In the genomic region with DNA sequence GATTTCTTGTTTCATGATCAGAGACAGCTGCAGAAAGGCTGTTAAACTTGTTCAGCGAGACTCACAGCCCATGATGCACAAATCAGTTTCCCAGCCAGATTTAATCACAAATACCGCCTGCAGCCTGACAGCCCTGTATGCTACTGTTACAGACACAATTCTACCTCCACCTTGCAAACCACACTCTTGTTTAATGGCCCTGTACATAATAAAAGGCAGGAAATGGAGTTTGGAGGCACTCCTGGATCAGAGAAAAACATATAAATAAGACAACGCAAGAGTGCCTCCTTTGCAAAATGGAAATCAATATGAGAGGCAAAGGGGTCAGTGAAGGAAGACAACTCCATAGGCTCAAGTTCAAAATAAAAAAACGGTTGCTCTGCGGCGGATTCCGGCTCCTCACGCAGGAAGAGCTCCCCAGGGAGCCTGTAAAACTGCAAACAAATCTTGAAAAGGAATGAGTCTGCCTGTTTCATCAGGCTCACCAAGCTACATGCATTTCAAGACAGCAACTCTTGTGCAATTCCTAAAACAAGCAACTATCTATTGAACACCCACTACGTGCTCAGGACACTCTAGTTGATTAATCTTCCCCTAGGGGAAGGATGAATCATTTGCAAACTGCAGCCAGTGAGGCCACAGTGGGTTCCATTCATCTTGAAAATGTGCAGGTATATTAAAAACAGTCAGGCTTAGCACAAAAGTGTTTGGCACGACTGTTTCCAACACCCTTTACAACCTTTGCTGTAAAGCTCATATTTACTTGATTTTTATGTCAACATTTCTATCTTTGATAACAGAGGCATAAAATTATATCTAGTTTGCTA, we compare ENCODE assay signal across 8 cellular contexts. TPM values are rescaled to one million over a fixed set of nuclear protein-coding genes. Genes with fewer than 3 reads are reported as not detected.
A peak's percentile ranks its signal among the peaks of the same experiment; 100 is the strongest.
DNase-seq lines count a peak whose midpoint lies in the region; ATAC-seq, FAIRE-seq and TF ChIP-seq lines count a peak whose summit lies in the region.

No MANE protein-coding gene starts in this region.

- H3K79me2 ChIP-seq in keratinocyte (ENCODE audit: control insufficient read depth, insufficient read depth, low read length) = peaks cover 56% of the 10 kb centered on the region

- peaks cover 12% of the 10 kb centered on the region for H3K27me3 Mint-ChIP-seq in activated CD8-positive, alpha-beta memory T cell treated with anti-CD3 and anti-CD28 coated beads, Interleukin-2, amount 10 ng/mL, durations not matched to agents 7 days and 5 days

- peak overlapping the region; percentile 92 for H3K27ac ChIP-seq in keratinocyte (ENCODE audit: control insufficient read depth, insufficient read depth, low read length)

- no peaks in the 10 kb centered on the region for H3K27me3 ChIP-seq in BJ (ENCODE audit: control insufficient read depth, insufficient read depth, low read length)
- no peaks in the 10 kb centered on the region for H3K27me3 ChIP-seq in keratinocyte (ENCODE audit: control insufficient read depth, extremely low read depth, insufficient read depth, low read length)

- H3K9me3 ChIP-seq in keratinocyte (ENCODE audit: control insufficient read depth, low read depth, low read length) = no peaks in the 10 kb centered on the region

- H3K36me3 ChIP-seq in BJ (ENCODE audit: control insufficient read depth, insufficient read depth, low read length) (no peaks in the 10 kb centered on the region), keratinocyte (ENCODE audit: control insufficient read depth in 2 of 2, extremely low read depth in 1 of 2, insufficient read depth in 2 of 2, low read length in 2 of 2) (no peaks in the 10 kb centered on the region)

- no peak overlapping the region for H2AFZ ChIP-seq in keratinocyte (ENCODE audit: control insufficient read depth, low read length)

- H3K4me1 ChIP-seq in keratinocyte (ENCODE audit: control insufficient read depth, extremely low read depth, insufficient read depth, low read length) = peaks cover 44% of the 10 kb centered on the region

- no peaks in the 10 kb centered on the region for H3K9me3 Mint-ChIP-seq in activated CD8-positive, alpha-beta memory T cell treated with anti-CD3 and anti-CD28 coated beads, Interleukin-2, amount 10 ng/mL, durations not matched to agents 7 days and 5 days (ENCODE audit: low read depth)

- H3K9ac ChIP-seq in keratinocyte (ENCODE audit: control insufficient read depth, extremely low read depth, insufficient read depth, low read length) = peak overlapping the region; percentile 66

- H3K36me3 Mint-ChIP-seq in activated CD8-positive, alpha-beta memory T cell treated with anti-CD3 and anti-CD28 coated beads, Interleukin-2, amount 10 ng/mL, durations not matched to agents 7 days and 5 days = no peaks in the 10 kb centered on the region

- H3K4me2 ChIP-seq in keratinocyte (ENCODE audit: control insufficient read depth, extremely low read depth, insufficient read depth, low read depth, low read length) = peak overlapping the region; percentile 91

- no peak for ATAC-seq in activated CD8-positive, alpha-beta memory T cell treated with anti-CD3 and anti-CD28 coated beads, Interleukin-2, amount 10 ng/mL, durations not matched to agents 7 days and 5 days
- no peak for ATAC-seq in GM21526 (IDR thresholded peaks at IDR 0.05; ENCODE audit: low FRiP score, unreplicated experiment)

- POLR2A ChIA-PET in BJ (lab: Charles Lee) = no interaction called here

- DNase-seq in BJ (ENCODE audit: low read depth) = peak; percentile 66
- peak; percentile 76 for DNase-seq in LNCaP clone FGC (ENCODE audit: low read depth)
- peak; percentile 70 for DNase-seq in SKM-1 treated with dmso at 0.1 percent for 144 hours (lab: John Stamatoyannopoulos, UW; ENCODE audit: unreplicated experiment)
- peak; percentile 64 for DNase-seq in keratinocyte (ENCODE audit: low read depth, low spot score)
- no peak for DNase-seq in HTR-8/SVneo (ENCODE audit: insufficient read length, low spot score)
- DNase-seq in activated T-cell treated with anti-CD3 and anti-CD28 coated beads for 4 hours = no peak
- no peak for DNase-seq in activated CD8-positive, alpha-beta memory T cell treated with anti-CD3 and anti-CD28 coated beads, Interleukin-2, amount 10 ng/mL, durations not matched to agents 7 days and 5 days

- peaks cover 9% of the 10 kb centered on the region for H3K9me1 ChIP-seq in keratinocyte (ENCODE audit: control insufficient read depth, extremely low read depth, insufficient read depth, low read length)

- H3K27ac Mint-ChIP-seq in activated CD8-positive, alpha-beta memory T cell treated with anti-CD3 and anti-CD28 coated beads, Interleukin-2, amount 10 ng/mL, durations not matched to agents 7 days and 5 days = no peak overlapping the region

- dilution Hi-C loops in keratinocyte (cut with MboI; ENCODE audit: extremely low pct_ligation_motif_present, low sequenced_read_pairs) = no loop called here

- H3K4me3 ChIP-seq in BJ (ENCODE audit: low read depth, low read length) (no peak overlapping the region), LNCaP clone FGC (ENCODE audit: low read depth, low read length) (peak overlapping the region; percentile 13), keratinocyte (ENCODE audit: control insufficient read depth in 2 of 3, extremely low read depth in 1 of 3, insufficient read depth in 2 of 3, low read depth in 1 of 3, low read length in 3 of 3) (peak overlapping the region in 2 of 3 experiments; percentile 41 to 47)

- TF ChIP-seq CTCF in BJ (IDR thresholded peaks at IDR 0.05; ENCODE audit: insufficient read depth, low read depth, low read length) = no peak
- no peak for TF ChIP-seq CTCF in LNCaP clone FGC (IDR thresholded peaks at IDR 0.05; ENCODE audit: control insufficient read depth, extremely low read depth, insufficient read depth)
- TF ChIP-seq CTCF in keratinocyte (optimal IDR thresholded peaks at IDR 0.05 in 1 of 3, IDR thresholded peaks at IDR 0.05 in 1 of 3, conservative IDR thresholded peaks at IDR 0.05 in 1 of 3; ENCODE audit: extremely low read depth in 1 of 3, insufficient read depth in 2 of 3, low read length in 3 of 3) = no peak

- FAIRE-seq in keratinocyte (lab: Jason Lieb, UNC) (peak; percentile 77), HTR-8/SVneo (lab: Jason Lieb, UNC) (no peak)

- H3K4me3 Mint-ChIP-seq in activated CD8-positive, alpha-beta memory T cell treated with anti-CD3 and anti-CD28 coated beads, Interleukin-2, amount 10 ng/mL, durations not matched to agents 7 days and 5 days = no peak overlapping the region

- CTCF ChIA-PET in BJ (lab: Yijun Ruan, JAX) = interaction anchor here (0.7 to 1.7 kb wide), 3 partner anchors 10 to 77 kb away, joined by 4 to 6 read pairs (median 4); no protein-coding TSS in a partner anchor
- CTCF ChIA-PET in activated CD8-positive, alpha-beta memory T cell treated with anti-CD3 and anti-CD28 coated beads, Interleukin-2, amount 10 ng/mL, durations not matched to agents 7 days and 5 days (lab: Charles Lee) = no interaction called here

- H3K4me1 Mint-ChIP-seq in activated CD8-positive, alpha-beta memory T cell treated with anti-CD3 and anti-CD28 coated beads, Interleukin-2, amount 10 ng/mL, durations not matched to agents 7 days and 5 days = no peaks in the 10 kb centered on the region

- H4K20me1 ChIP-seq in keratinocyte (ENCODE audit: control insufficient read depth, extremely low read depth, insufficient read depth, low read length) = no peaks in the 10 kb centered on the region

RNA-seq across cellular contexts. Expression of a gene that starts 37.5 kb away (rescaled TPM):
- 5.9 and 8.8 TPM in 2 replicates for polyA plus RNA-seq in BJ (2011; rRNA removed)
- 7.0 and 8.6 TPM in 2 replicates for polyA minus RNA-seq in BJ (2011; rRNA and poly(A)+ RNA removed)
- polyA plus RNA-seq in keratinocyte = 10.4 to 13.8 TPM (median 12.6 TPM) in 3 replicates
- polyA plus RNA-seq in keratinocyte (2011; ENCODE audit: low read depth) = 14.3 TPM
- 5.1 and 6.1 TPM in 2 replicates for polyA plus RNA-seq in keratinocyte (2011; cell fraction: cytosol; rRNA removed)
- 46.9 and 56.0 TPM in 2 replicates for polyA plus RNA-seq in keratinocyte (2011; cell fraction: nucleus; rRNA removed)
- 7.2 and 16.5 TPM in 2 replicates for polyA plus RNA-seq in keratinocyte (2012; ENCODE audit: low replicate concordance)
- polyA minus RNA-seq in keratinocyte = 13.5 to 33.2 TPM (median 21.9 TPM) in 3 replicates
- polyA minus RNA-seq in keratinocyte (2011; cell fraction: cytosol; rRNA and poly(A)+ RNA removed) = 5.2 TPM
- polyA minus RNA-seq in keratinocyte (2011; cell fraction: nucleus; rRNA and poly(A)+ RNA removed) = 15.9 and 22.5 TPM in 2 replicates
- total RNA-seq in activated CD8-positive, alpha-beta memory T cell treated with anti-CD3 and anti-CD28 coated beads, Interleukin-2, amount 10 ng/mL, durations not matched to agents 7 days and 5 days = under 1 TPM; 0.12 to 0.45 TPM

Comparison
In these comparisons a context has a peak if more than half of its experiments do, and no peak if none do; other contexts are left out.
1. DNase-seq: peak in BJ (single experiment), LNCaP clone FGC (single experiment), SKM-1 treated with dmso at 0.1 percent for 144 hours (single experiment) and keratinocyte (single experiment); none in HTR-8/SVneo (single experiment), activated T-cell treated with anti-CD3 and anti-CD28 coated beads for 4 hours (single experiment) and activated CD8-positive, alpha-beta memory T cell treated with anti-CD3 and anti-CD28 coated beads, Interleukin-2, amount 10 ng/mL, durations not matched to agents 7 days and 5 days (single experiment).